In genomic region chr5:68949711-68950110, GRCh38 we compare ENCODE assay signal across 23 cellular contexts.
"Had no signal": no experiment of that assay in that cellular context is flagged by ENCODE, and none has a peak within 500 bp of the region (broad histone marks: within the 10 kb centered on the region; RNA-seq: fewer than 3 reads in every experiment).

No MANE protein-coding gene starts in this region.

- DNase-seq: activated CD4-positive, alpha-beta T cell treated with anti-CD3 and anti-CD28 coated beads for 1 hour; activated gamma-delta T cell treated with Interleukin-2 at 50 U/mL for 16 hours; activated T-cell treated with anti-CD3 and anti-CD28 coated beads, Interleukin-2, amount 50 U/mL, for 1 hour; aorta; brain microvascular endothelial cell; left colon; mesenchymal stem cell; naive thymus-derived CD4-positive, alpha-beta T cell; ovary; right cardiac atrium; stimulated activated CD4-positive, alpha-beta T cell treated with anti-CD3 and anti-CD28 coated beads, Interleukin-12 subunit alpha, Interleukin-12 subunit beta, amount 100 ng/mL, for 4 hours; stimulated activated CD4-positive, alpha-beta T cell treated with anti-CD3 and anti-CD28 coated beads, Interleukin-4, amount 100 ng/mL, for 4 hours; stimulated activated naive CD8-positive, alpha-beta T cell treated with anti-CD3 and anti-CD28 coated beads, Interleukin-15, Interleukin-2, amounts not matched to agents 100 U/mL and 50 U/mL, for 24 hours; substantia nigra; SW 1271; T-helper 17 cell; tibial artery had no signal

- H3K36me3 ChIP-seq: brain microvascular endothelial cell, gastroesophageal sphincter, neutrophil, ovary, tibial artery had no signal

- H3K27ac Mint-ChIP-seq: activated naive CD4-positive, alpha-beta T cell treated with anti-CD3 and anti-CD28 coated beads, Interleukin-2, amount 50 U/mL, for 24 hours; naive thymus-derived CD4-positive, alpha-beta T cell; T-helper 17 cell had no signal

- H3K9me3 ChIP-seq: gastroesophageal sphincter, neutrophil, ovary, tibial artery had no signal

- FAIRE-seq: colon had no signal

- H3K36me3 Mint-ChIP-seq: activated naive CD4-positive, alpha-beta T cell treated with anti-CD3 and anti-CD28 coated beads, Interleukin-2, amount 50 U/mL, for 24 hours; naive thymus-derived CD4-positive, alpha-beta T cell had no signal

- H3K4me3 Mint-ChIP-seq: activated naive CD4-positive, alpha-beta T cell treated with anti-CD3 and anti-CD28 coated beads, Interleukin-2, amount 50 U/mL, for 24 hours; central memory CD8-positive, alpha-beta T cell; naive thymus-derived CD4-positive, alpha-beta T cell; T-helper 17 cell had no signal

- H3K9me3 Mint-ChIP-seq: activated naive CD4-positive, alpha-beta T cell treated with anti-CD3 and anti-CD28 coated beads, Interleukin-2, amount 50 U/mL, for 24 hours; central memory CD8-positive, alpha-beta T cell; naive thymus-derived CD4-positive, alpha-beta T cell had no signal

- H3K27ac ChIP-seq: brain microvascular endothelial cell, epithelial cell of prostate, gastroesophageal sphincter, neutrophil, tibial artery had no signal

- H3K4me1 Mint-ChIP-seq: activated naive CD4-positive, alpha-beta T cell treated with anti-CD3 and anti-CD28 coated beads, Interleukin-2, amount 50 U/mL, for 24 hours; central memory CD8-positive, alpha-beta T cell; naive thymus-derived CD4-positive, alpha-beta T cell; T-helper 17 cell had no signal

- H3K27me3 ChIP-seq: brain microvascular endothelial cell, gastroesophageal sphincter, ovary, tibial artery had no signal

- ATAC-seq: gastroesophageal sphincter; left colon; naive thymus-derived CD4-positive, alpha-beta T cell; right cardiac atrium; stimulated activated naive CD8-positive, alpha-beta T cell treated with anti-CD3 and anti-CD28 coated beads, Interleukin-15, Interleukin-2, amounts not matched to agents 100 U/mL and 50 U/mL, for 24 hours; T-helper 17 cell had no signal

- H3K4me3 ChIP-seq: gastroesophageal sphincter, ovary, tibial artery had no signal
